In the genomic region with DNA sequence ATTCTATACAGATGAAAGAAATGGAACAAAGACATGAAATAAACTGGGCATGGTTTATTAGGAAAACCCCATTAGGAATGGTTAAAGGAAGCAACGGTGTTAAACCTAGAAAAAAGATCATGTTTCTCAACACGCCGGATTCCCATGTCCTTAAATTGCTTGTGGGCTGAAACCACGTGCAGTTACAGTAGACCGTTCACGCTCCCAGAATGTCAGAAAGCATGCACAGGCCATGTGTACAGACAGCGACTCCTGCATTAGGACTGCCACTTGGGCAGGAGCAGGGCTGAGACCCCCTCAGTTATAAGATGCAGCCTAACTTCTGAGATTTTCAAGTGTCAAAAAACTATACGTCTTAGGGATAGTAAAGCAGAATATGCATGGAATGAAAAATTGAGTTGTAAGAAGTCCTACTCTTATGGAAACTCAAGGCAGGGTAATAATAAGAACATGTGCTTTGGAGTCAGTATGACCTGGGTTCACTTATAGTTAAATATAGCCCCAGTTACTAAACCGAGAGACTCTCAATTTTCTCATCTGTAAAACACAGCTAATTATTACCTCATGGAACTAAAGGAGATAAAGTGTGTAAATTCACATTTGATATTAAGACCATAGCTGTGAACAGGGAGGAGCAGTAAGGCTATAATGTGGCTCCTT, we compare ENCODE assay signal across 30 cellular contexts.
"Had no signal": no experiment of that assay in that cellular context is flagged by ENCODE, and none has a peak within 500 bp of the region (broad histone marks: within the 10 kb centered on the region; RNA-seq: fewer than 3 reads in every experiment).

No MANE protein-coding gene starts in this region.

- ATAC-seq: effector memory CD8-positive, alpha-beta T cell; gastroesophageal sphincter; heart left ventricle; left lobe of liver; mucosa of descending colon; right cardiac atrium; stimulated activated effector memory CD8-positive, alpha-beta T cell treated with anti-CD3 and anti-CD28 coated beads, Interleukin-12 subunit alpha, Interleukin-12 subunit beta, amount 100 ng/mL, for 72 hours had no signal

- H2AFZ ChIP-seq: hepatocyte, neural progenitor cell had no signal

- H3K4me1 Mint-ChIP-seq: memory B cell, naive B cell, neural progenitor cell had no signal

- H3K9me3 Mint-ChIP-seq: effector memory CD8-positive, alpha-beta T cell; memory B cell; naive B cell; nephron; neural progenitor cell; stimulated activated effector memory CD8-positive, alpha-beta T cell treated with anti-CD3 and anti-CD28 coated beads, Interleukin-12 subunit alpha, Interleukin-12 subunit beta, amount 100 ng/mL, for 72 hours; type B pancreatic cell had no signal

- H3K27ac ChIP-seq: esophagus squamous epithelium, gastroesophageal sphincter, heart left ventricle, hepatocyte, neural progenitor cell, prostate gland, stomach, testis, tibial artery had no signal

- FAIRE-seq: endometrium, kidney had no signal

- H3K79me2 ChIP-seq: hepatocyte had no signal

- H3K4me3 Mint-ChIP-seq: effector memory CD8-positive, alpha-beta T cell; memory B cell; nephron; neural progenitor cell; stimulated activated effector memory CD8-positive, alpha-beta T cell treated with anti-CD3 and anti-CD28 coated beads, Interleukin-12 subunit alpha, Interleukin-12 subunit beta, amount 100 ng/mL, for 72 hours; type B pancreatic cell had no signal

- H3K27ac Mint-ChIP-seq: effector memory CD8-positive, alpha-beta T cell; memory B cell; naive B cell; nephron; neural progenitor cell; stimulated activated effector memory CD8-positive, alpha-beta T cell treated with anti-CD3 and anti-CD28 coated beads, Interleukin-12 subunit alpha, Interleukin-12 subunit beta, amount 100 ng/mL, for 72 hours; type B pancreatic cell had no signal

- H3K9ac ChIP-seq: neural progenitor cell had no signal

- H3K27me3 ChIP-seq: gastroesophageal sphincter, hepatocyte, neural progenitor cell, testis, tibial artery had no signal

- H3K4me1 ChIP-seq: esophagus squamous epithelium, gastroesophageal sphincter, heart left ventricle, neural progenitor cell, prostate gland, testis, tibial artery had no signal

- H3K36me3 ChIP-seq: esophagus squamous epithelium, gastroesophageal sphincter, heart left ventricle, neural progenitor cell, prostate gland, stomach, tibial artery had no signal

- H3K4me2 ChIP-seq: hepatocyte, neural progenitor cell, smooth muscle cell had no signal

- H3K9me3 ChIP-seq: esophagus squamous epithelium, gastroesophageal sphincter, heart left ventricle, mucosa of descending colon, prostate gland, stomach, testis, tibial artery had no signal

- DNase-seq: cerebellar nuclear complex; cortex of kidney; effector memory CD8-positive, alpha-beta T cell; erythroblast; esophagus squamous epithelium; heart left ventricle; kidney; mucosa of descending colon; naive B cell; nucleus accumbens; right cardiac atrium; stimulated activated CD4-positive, alpha-beta T cell treated with anti-CD3 and anti-CD28 coated beads, Interleukin-12 subunit alpha, Interleukin-12 subunit beta, amount 100 ng/mL, for 4 hours; stimulated activated CD4-positive, alpha-beta T cell treated with anti-CD3 and anti-CD28 coated beads, Interleukin-1b, Interleukin-23, amount 100 ng/mL, for 48 hours; stimulated activated CD4-positive, alpha-beta T cell treated with anti-CD3 and anti-CD28 coated beads, Interleukin-4, amount 100 ng/mL, for 24 hours; stimulated activated naive CD4-positive, alpha-beta T cell treated with Interleukin-2 at 50 U/mL for 16 hours; stomach; testis; tibial artery had no signal

- H3K36me3 Mint-ChIP-seq: memory B cell; naive B cell; neural progenitor cell; stimulated activated effector memory CD8-positive, alpha-beta T cell treated with anti-CD3 and anti-CD28 coated beads, Interleukin-12 subunit alpha, Interleukin-12 subunit beta, amount 100 ng/mL, for 72 hours; type B pancreatic cell had no signal

- H3K4me3 ChIP-seq: esophagus squamous epithelium, gastroesophageal sphincter, heart left ventricle, hepatocyte, lung, mucosa of descending colon, neural progenitor cell, prostate gland, smooth muscle cell, stomach, testis, tibial artery had no signal
